ENCODE assay signal across 1 cellular context in genomic region chr13:32587774-32588165, GRCh38.
TF ChIP-seq lines count a peak whose summit lies in the region.

No MANE protein-coding gene starts in this region.

TF ChIP-seq in H1, 55 proteins besides CTCF, POLR2A, EP300 and RAD21:
- TF ChIP-seq JUN (IDR thresholded peaks at IDR 0.05; ENCODE audit: low read depth, low read length) (no peak), ASH2L (IDR thresholded peaks at IDR 0.05; ENCODE audit: low read length) (peak; percentile 49), CEBPB (IDR thresholded peaks at IDR 0.05; ENCODE audit: low read depth, low read length) (peak; percentile 19; the same call in 1 of the 2 replicates), KDM4A (IDR thresholded peaks at IDR 0.05; ENCODE audit: low read depth, low read length, severe bottlenecking) (no peak)
